In genomic region chr15:82985688-82986441, GRCh38 we compare ENCODE assay signal across 8 cellular contexts. TPM values are rescaled to one million over a fixed set of nuclear protein-coding genes. Genes with fewer than 3 reads are reported as not detected.
DNase-seq lines count a peak whose midpoint lies in the region; ATAC-seq and TF ChIP-seq lines count a peak whose summit lies in the region.

TSS of gene RAMAC (plus strand) at chr15:82986210. CDS start at chr15:82989019, 2,809 bp downstream.

- peaks cover 19% of the 10 kb centered on the region for H3K4me1 Mint-ChIP-seq in CD14-positive monocyte

- TF ChIP-seq CTCF in CD14-positive monocyte (IDR thresholded peaks at IDR 0.05) (no peak), right lobe of liver (IDR thresholded peaks at IDR 0.05) (no peak)

- peak within 1 kb of the TSS; percentile 87 to 90 for H3K9ac ChIP-seq in duodenal mucosa (ENCODE audit: low read depth in 1 of 2, low read length in 2 of 2)

- TF ChIP-seq POLR2A in right lobe of liver (IDR thresholded peaks at IDR 0.05), result peak; percentile 67

- H3K4me1 ChIP-seq in duodenal mucosa (ENCODE audit: control insufficient read depth in 1 of 2, insufficient read depth in 2 of 2, low read length in 2 of 2) (peaks cover 6 to 11% of the 10 kb centered on the region in 2 donors), right lobe of liver (peaks cover 0 to 15% (median 7%) of the 10 kb centered on the region in 4 donors)

- no peaks in the 10 kb centered on the region for H3K27me3 Mint-ChIP-seq in CD14-positive monocyte (ENCODE audit: low read depth in 3 of 3)

- H3K9me3 ChIP-seq in duodenal mucosa (ENCODE audit: control insufficient read depth in 1 of 2, low read length in 2 of 2) (no peaks in the 10 kb centered on the region), right lobe of liver (no peaks in the 10 kb centered on the region)

- DNase-seq in CD14-positive monocyte (ENCODE audit: low spot score) (peak; percentile 95), NCI-H774 (lab: John Stamatoyannopoulos, UW) (peak; percentile 92), right lobe of liver (peak; percentile 93 to 97 (median 95))
- peak; percentile 90 to 92 for DNase-seq in activated CD4-positive, alpha-beta T cell treated with anti-CD3 and anti-CD28 coated beads, Interleukin-2, amount 50 U/mL, for 48 hours
- peak; percentile 81 to 93 for DNase-seq in stimulated activated CD4-positive, alpha-beta T cell treated with anti-CD3 and anti-CD28 coated beads, Interleukin-4, amount 100 ng/mL, for 4 hours

- peaks cover 0 to 2% (median 0%) of the 10 kb centered on the region in 7 donors for H3K9me3 Mint-ChIP-seq in CD14-positive monocyte

- peak within 1 kb of the TSS; percentile 86 to 96 (median 90) for H3K27ac Mint-ChIP-seq in CD14-positive monocyte

- 0% methylated on average over 22 of the region's 45 CpGs for WGBS in right lobe of liver (ENCODE audit: insufficient coverage, low coverage, low lambda C conversion rate, missing lambda C conversion rate)

- H3K4me3 ChIP-seq in duodenal mucosa (ENCODE audit: low read depth in 1 of 2, low read length in 2 of 2) (peak within 1 kb of the TSS; percentile 96 to 99), right lobe of liver (peak within 1 kb of the TSS; percentile 63 to 92 (median 72))

- H3K27ac ChIP-seq in duodenal mucosa (ENCODE audit: low read depth, low read length) (peak within 1 kb of the TSS; percentile 56), right lobe of liver (peak within 1 kb of the TSS; percentile 18 to 86 (median 84))

- H3K36me3 Mint-ChIP-seq in CD14-positive monocyte, result peaks cover 28 to 32% of the 10 kb centered on the region in 2 donors

- intact Hi-C loops in CD14-positive monocyte (cut with micrococcal nuclease) (loop anchor here (5.0 kb wide), 2 partner anchors 134 to 179 kb away; partner anchors contain the start of genes FSD2 (in 1 of the 2) and WHAMM (in 1 of the 2)), right lobe of liver (cut with DNase I) (no loop called here)

- H3K36me3 ChIP-seq in duodenal mucosa (ENCODE audit: control insufficient read depth in 1 of 2, insufficient read depth in 2 of 2, low read length in 2 of 2) (peaks cover 0 to 13% of the 10 kb centered on the region in 2 donors), right lobe of liver (peaks cover 0 to 17% (median under 1%) of the 10 kb centered on the region in 4 donors)

- ATAC-seq in GM19395 (IDR thresholded peaks at IDR 0.05; ENCODE audit: unreplicated experiment), result peak; percentile 99
- peak; percentile 91 for ATAC-seq in HG03565 (IDR thresholded peaks at IDR 0.05; ENCODE audit: unreplicated experiment)
- peak; percentile 95 to 98 (median 98) for ATAC-seq in right lobe of liver

- H3K27me3 ChIP-seq in duodenal mucosa (ENCODE audit: control insufficient read depth in 1 of 2, insufficient read depth in 2 of 2, low read length in 2 of 2) (no peaks in the 10 kb centered on the region), right lobe of liver (no peaks in the 10 kb centered on the region)

- peak within 1 kb of the TSS; percentile 97 to 98 for H3K4me3 Mint-ChIP-seq in CD14-positive monocyte

RNA-seq across cellular contexts. Expression of gene RAMAC, which starts in this region (rescaled TPM):
- 10 to 100 TPM; 27.7 to 39.9 TPM for polyA plus RNA-seq in CD14-positive monocyte
- total RNA-seq in right lobe of liver, result 10 to 100 TPM in 5 of 6 experiments, 1 to 10 TPM in 1; 8.1 to 13.5 (median 11.5) TPM

Comparison
In these comparisons a context has a peak if more than half of its experiments do, and no peak if none do; other contexts are left out.
1. Peak in every context shown above with its lines: DNase-seq, ATAC-seq, H3K4me3 ChIP-seq and H3K27ac ChIP-seq.
2. intact Hi-C loops: an anchor here in CD14-positive monocyte (5.0 kb wide); none called in right lobe of liver.